34 cellular contexts compared by ENCODE assay signal in the genomic region with DNA sequence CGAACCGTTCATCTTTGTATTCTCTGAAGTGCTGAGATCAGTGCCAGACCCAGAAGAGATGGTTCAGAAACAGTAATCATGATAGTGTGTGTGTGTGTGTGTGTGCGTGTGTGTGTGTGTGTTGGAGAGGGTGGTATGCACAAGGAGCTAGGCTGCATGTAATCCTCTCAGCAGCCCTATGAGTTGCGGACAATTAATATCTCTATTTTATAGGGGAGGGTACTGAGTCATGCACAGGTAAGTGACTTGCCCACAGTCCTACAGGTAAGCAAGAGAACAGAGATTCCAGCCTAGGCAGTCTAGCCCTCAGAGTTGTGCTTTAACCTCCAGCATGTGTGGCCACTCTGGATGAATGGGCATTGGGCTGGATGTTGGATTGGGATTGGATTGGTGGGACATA. TPM values are rescaled to one million over a fixed set of nuclear protein-coding genes. Genes with fewer than 3 reads are reported as not detected.
"Had no signal": no experiment of that assay in that cellular context is flagged by ENCODE, and none has a peak within 500 bp of the region (broad histone marks: within the 10 kb centered on the region; RNA-seq: fewer than 3 reads in every experiment).

No MANE protein-coding gene starts in this region.

- H3K4me3 ChIP-seq: colonic mucosa, gastroesophageal sphincter, heart left ventricle, hepatocyte, lung, neural progenitor cell, psoas muscle, sigmoid colon, testis, tibial artery had no signal

- H3K27me3 Mint-ChIP-seq: dendritic cell treated with granulocyte-macrophage colony-stimulating factor and Interleukin-4, amounts not matched to agents 40 ng/mL and 50 ng/mL, for 4 days had no signal

- H3K9me3 ChIP-seq: colonic mucosa, heart left ventricle, psoas muscle, sigmoid colon, testis, tibial artery had no signal

- H3K36me3 Mint-ChIP-seq: neural progenitor cell; stimulated activated effector memory CD8-positive, alpha-beta T cell treated with anti-CD3 and anti-CD28 coated beads, Interleukin-12 subunit alpha, Interleukin-12 subunit beta, amount 100 ng/mL, for 72 hours; type B pancreatic cell had no signal

- H3K4me3 Mint-ChIP-seq: dendritic cell treated with granulocyte-macrophage colony-stimulating factor and Interleukin-4, amounts not matched to agents 40 ng/mL and 50 ng/mL, for 4 days; memory B cell; naive thymus-derived CD4-positive, alpha-beta T cell; nephron; neural progenitor cell; stimulated activated effector memory CD8-positive, alpha-beta T cell treated with anti-CD3 and anti-CD28 coated beads, Interleukin-12 subunit alpha, Interleukin-12 subunit beta, amount 100 ng/mL, for 72 hours; type B pancreatic cell had no signal

- H3K4me2 ChIP-seq: hepatocyte, neural progenitor cell had no signal

- H3K79me2 ChIP-seq: hepatocyte had no signal

- H2AFZ ChIP-seq: hepatocyte, neural progenitor cell had no signal

- H3K4me1 ChIP-seq: colonic mucosa, foreskin keratinocyte, gastroesophageal sphincter, heart left ventricle, neural progenitor cell, psoas muscle, sigmoid colon, testis, tibial artery had no signal

- ATAC-seq: gastroesophageal sphincter; heart left ventricle; left lobe of liver; naive thymus-derived CD4-positive, alpha-beta T cell; psoas muscle; right cardiac atrium; stimulated activated effector memory CD8-positive, alpha-beta T cell treated with anti-CD3 and anti-CD28 coated beads, Interleukin-12 subunit alpha, Interleukin-12 subunit beta, amount 100 ng/mL, for 72 hours; stimulated activated naive CD8-positive, alpha-beta T cell treated with anti-CD3 and anti-CD28 coated beads, Interleukin-15, Interleukin-2, amounts not matched to agents 100 U/mL and 50 U/mL, for 24 hours had no signal

- H3K9me3 Mint-ChIP-seq: nephron, neural progenitor cell, type B pancreatic cell had no signal

- H3K27me3 ChIP-seq: colonic mucosa, foreskin keratinocyte, heart left ventricle, neural progenitor cell, sigmoid colon, testis had no signal

- H3K4me1 Mint-ChIP-seq: nephron, neural progenitor cell had no signal

- H3K27ac Mint-ChIP-seq: dendritic cell treated with granulocyte-macrophage colony-stimulating factor and Interleukin-4, amounts not matched to agents 40 ng/mL and 50 ng/mL, for 4 days; memory B cell; naive thymus-derived CD4-positive, alpha-beta T cell; nephron; neural progenitor cell; stimulated activated effector memory CD8-positive, alpha-beta T cell treated with anti-CD3 and anti-CD28 coated beads, Interleukin-12 subunit alpha, Interleukin-12 subunit beta, amount 100 ng/mL, for 72 hours had no signal

- H3K27ac ChIP-seq: colonic mucosa, foreskin keratinocyte, gastroesophageal sphincter, heart left ventricle, hepatocyte, neural progenitor cell, psoas muscle, sigmoid colon, testis, tibial artery had no signal

- H3K9ac ChIP-seq: neural progenitor cell had no signal

- H3K36me3 ChIP-seq: colonic mucosa, gastroesophageal sphincter, heart left ventricle, neural progenitor cell, sigmoid colon, tibial artery had no signal

- DNase-seq: colonic mucosa; effector memory CD4-positive, alpha-beta T cell; heart left ventricle; kidney; midbrain; naive thymus-derived CD4-positive, alpha-beta T cell; posterior cingulate gyrus; psoas muscle; right cardiac atrium; sigmoid colon; stimulated activated CD4-positive, alpha-beta T cell treated with anti-CD3 and anti-CD28 coated beads, Interleukin-2, amount 100 ng/mL, for 24 hours; stimulated activated CD4-positive, alpha-beta T cell treated with anti-CD3 and anti-CD28 coated beads, Interleukin-4, amount 100 ng/mL, for 24 hours; stimulated activated naive CD8-positive, alpha-beta T cell treated with anti-CD3 and anti-CD28 coated beads, Interleukin-15, Interleukin-2, amounts not matched to agents 100 U/mL and 50 U/mL, for 24 hours; substantia nigra; testis; tibial artery had no signal

RNA-seq across cellular contexts. Expression of gene TCL1A, which starts 27.9 kb away (rescaled TPM):
- total RNA-seq: chondrocyte, fibroblast of lung, foreskin keratinocyte, gastroesophageal sphincter, heart left ventricle, hepatocyte, left lobe of liver, osteoblast, renal cortical epithelial cell, right cardiac atrium, sigmoid colon had no signal

RNA-seq across cellular contexts. Expression of gene TCL1B, which starts 55.6 kb away (rescaled TPM):
- total RNA-seq: chondrocyte, colonic mucosa, esophagus mucosa, fibroblast of lung, foreskin keratinocyte, gastroesophageal sphincter, heart left ventricle, kidney, left lobe of liver, mucosa of gallbladder, osteoblast, psoas muscle, renal cortical epithelial cell, right cardiac atrium, sigmoid colon, urinary bladder had no signal
